Comparison of ENCODE assay signal across 17 cellular contexts in the genomic region with DNA sequence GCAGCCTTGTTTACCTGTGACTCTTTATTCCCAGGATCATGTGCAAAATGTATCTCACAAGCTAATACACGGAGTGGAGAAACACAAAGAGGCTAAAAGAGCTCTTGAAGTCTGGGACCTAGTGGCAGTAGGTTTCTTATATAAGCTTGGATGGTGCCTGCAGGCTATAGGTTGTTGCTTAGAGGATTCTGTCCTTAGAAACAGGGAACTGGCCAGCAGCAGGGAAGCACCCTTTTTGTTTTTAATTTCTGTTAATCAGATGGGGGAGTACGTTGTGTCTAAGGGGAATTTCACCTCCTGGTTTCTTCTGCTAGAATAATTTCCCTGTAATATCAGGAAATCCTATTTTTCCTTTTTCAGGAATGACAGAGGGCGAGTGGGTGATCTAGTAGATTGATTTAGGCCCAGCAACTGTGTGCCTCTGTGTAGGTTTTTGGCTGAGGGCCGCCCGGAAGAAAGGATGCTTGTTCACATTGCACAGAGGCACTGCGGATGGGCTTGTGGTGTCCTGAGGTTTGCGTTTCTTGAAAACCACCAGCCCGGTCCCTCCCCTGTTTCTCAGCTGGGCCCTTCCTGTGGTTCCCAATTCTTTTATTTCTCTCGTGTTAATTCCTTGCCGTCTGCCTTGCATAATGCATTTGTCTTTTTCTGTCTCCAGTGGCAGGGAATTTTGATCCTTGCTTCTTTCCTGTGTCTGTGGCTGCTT.
DNase-seq lines count a peak whose midpoint lies in the region; ATAC-seq lines count a peak whose summit lies in the region.
"Had no signal": no experiment of that assay in that cellular context is flagged by ENCODE, and none has a peak within 500 bp of the region (broad histone marks: within the 10 kb centered on the region; RNA-seq: fewer than 3 reads in every experiment).

No MANE protein-coding gene starts in this region.

- H3K9me3 Mint-ChIP-seq in activated naive CD8-positive, alpha-beta T cell (ENCODE audit: low read depth) = no peaks in the 10 kb centered on the region
- H3K9me3 Mint-ChIP-seq in activated naive CD8-positive, alpha-beta T cell treated with anti-CD3 and anti-CD28 coated beads for 36 hours = no peaks in the 10 kb centered on the region
- H3K9me3 Mint-ChIP-seq in activated CD8-positive, alpha-beta T cell treated with anti-CD3 and anti-CD28 coated beads, Interleukin-2, amount 10 ng/mL, durations not matched to agents 7 days and 5 days (ENCODE audit: insufficient read depth) = no peaks in the 10 kb centered on the region
- H3K9me3 Mint-ChIP-seq in naive thymus-derived CD8-positive, alpha-beta T cell = no peaks in the 10 kb centered on the region
- H3K9me3 Mint-ChIP-seq: activated T-cell treated with anti-CD3 and anti-CD28 coated beads, Interleukin-2, amount 50 U/mL, for 72 hours; T-helper 2 cell treated with Interferon-gamma antibody and Interleukin-4, amounts not matched to agents 5 μg/mL and 100 μg/mL, for 36 hours had no signal

- no peak for DNase-seq in activated naive CD8-positive, alpha-beta T cell treated with anti-CD3 and anti-CD28 coated beads for 36 hours
- peak; percentile 70 for DNase-seq in activated CD8-positive, alpha-beta T cell treated with anti-CD3 and anti-CD28 coated beads, Interleukin-2, amount 10 ng/mL, durations not matched to agents 7 days and 5 days
- DNase-seq in naive thymus-derived CD8-positive, alpha-beta T cell = peak in 4 of 10 donors; percentile 12 to 27 (median 22)
- DNase-seq in NCI-H226 = no peak
- no peak for DNase-seq in effector CD4-positive, alpha-beta T cell
- DNase-seq in HuH-7 (ENCODE audit: low spot score) = no peak
- DNase-seq: activated CD4-positive, alpha-beta T cell treated with anti-CD3 and anti-CD28 coated beads for 1 hour; cerebellar nuclear complex; foreskin melanocyte; NCI-H1436 treated with DMSO at 0.1 percent for 48 hours; NCI-H345; Right ventricle myocardium superior; uterus had no signal

- H3K4me1 Mint-ChIP-seq in activated naive CD8-positive, alpha-beta T cell (ENCODE audit: low read depth) = peaks cover 59% of the 10 kb centered on the region
- peaks cover 44% of the 10 kb centered on the region for H3K4me1 Mint-ChIP-seq in activated naive CD8-positive, alpha-beta T cell treated with anti-CD3 and anti-CD28 coated beads for 36 hours
- H3K4me1 Mint-ChIP-seq in activated CD8-positive, alpha-beta T cell treated with anti-CD3 and anti-CD28 coated beads, Interleukin-2, amount 10 ng/mL, durations not matched to agents 7 days and 5 days (ENCODE audit: low read depth) = peaks cover 39% of the 10 kb centered on the region
- peaks cover 34 to 72% (median 65%) of the 10 kb centered on the region in 4 donors for H3K4me1 Mint-ChIP-seq in naive thymus-derived CD8-positive, alpha-beta T cell

- peak overlapping the region; percentile 6 for H3K4me3 Mint-ChIP-seq in activated naive CD8-positive, alpha-beta T cell
- no peak overlapping the region for H3K4me3 Mint-ChIP-seq in activated naive CD8-positive, alpha-beta T cell treated with anti-CD3 and anti-CD28 coated beads for 36 hours
- H3K4me3 Mint-ChIP-seq in activated CD8-positive, alpha-beta T cell treated with anti-CD3 and anti-CD28 coated beads, Interleukin-2, amount 10 ng/mL, durations not matched to agents 7 days and 5 days = peak overlapping the region; percentile 22
- H3K4me3 Mint-ChIP-seq in naive thymus-derived CD8-positive, alpha-beta T cell = peak overlapping the region; percentile 17 to 59 (median 56)
- H3K4me3 Mint-ChIP-seq: T-helper 2 cell treated with Interferon-gamma antibody and Interleukin-4, amounts not matched to agents 5 μg/mL and 100 μg/mL, for 36 hours had no signal

- H3K27ac Mint-ChIP-seq in activated naive CD8-positive, alpha-beta T cell = peak overlapping the region; percentile 10
- H3K27ac Mint-ChIP-seq in activated naive CD8-positive, alpha-beta T cell treated with anti-CD3 and anti-CD28 coated beads for 36 hours = no peak overlapping the region
- no peak overlapping the region for H3K27ac Mint-ChIP-seq in activated CD8-positive, alpha-beta T cell treated with anti-CD3 and anti-CD28 coated beads, Interleukin-2, amount 10 ng/mL, durations not matched to agents 7 days and 5 days
- H3K27ac Mint-ChIP-seq in naive thymus-derived CD8-positive, alpha-beta T cell = peak overlapping the region in 8 of 10 donors; percentile 46 to 82 (median 53)
- H3K27ac Mint-ChIP-seq: activated T-cell treated with anti-CD3 and anti-CD28 coated beads, Interleukin-2, amount 50 U/mL, for 72 hours; T-helper 2 cell treated with Interferon-gamma antibody and Interleukin-4, amounts not matched to agents 5 μg/mL and 100 μg/mL, for 36 hours had no signal

- CTCF ChIA-PET in activated CD8-positive, alpha-beta T cell treated with anti-CD3 and anti-CD28 coated beads, Interleukin-2, amount 10 ng/mL, durations not matched to agents 7 days and 5 days (lab: Charles Lee) = no interaction called here

- H3K36me3 Mint-ChIP-seq in activated naive CD8-positive, alpha-beta T cell = peaks cover 2% of the 10 kb centered on the region
- H3K36me3 Mint-ChIP-seq in activated naive CD8-positive, alpha-beta T cell treated with anti-CD3 and anti-CD28 coated beads for 36 hours = peaks cover 4% of the 10 kb centered on the region
- no peaks in the 10 kb centered on the region for H3K36me3 Mint-ChIP-seq in activated CD8-positive, alpha-beta T cell treated with anti-CD3 and anti-CD28 coated beads, Interleukin-2, amount 10 ng/mL, durations not matched to agents 7 days and 5 days (ENCODE audit: low read depth)
- H3K36me3 Mint-ChIP-seq in naive thymus-derived CD8-positive, alpha-beta T cell = peaks cover 0 to 2% (median 0%) of the 10 kb centered on the region in 3 donors

- POLR2A ChIA-PET in activated CD8-positive, alpha-beta T cell treated with anti-CD3 and anti-CD28 coated beads, Interleukin-2, amount 10 ng/mL, durations not matched to agents 7 days and 5 days (lab: Charles Lee) = no interaction called here
- POLR2A ChIA-PET in naive thymus-derived CD8-positive, alpha-beta T cell (lab: Charles Lee) = interaction anchor here (1.2 kb wide), 1 partner anchor 99 kb away, joined by 4 read pairs; no protein-coding TSS in a partner anchor

- peak; percentile 75 for ATAC-seq in activated CD8-positive, alpha-beta T cell treated with anti-CD3 and anti-CD28 coated beads, Interleukin-2, amount 10 ng/mL, durations not matched to agents 7 days and 5 days
- ATAC-seq in naive thymus-derived CD8-positive, alpha-beta T cell = peak; percentile 50 to 75
- no peak for ATAC-seq in HG03565 (IDR thresholded peaks at IDR 0.05; ENCODE audit: unreplicated experiment)

- no peaks in the 10 kb centered on the region for H3K27me3 Mint-ChIP-seq in activated naive CD8-positive, alpha-beta T cell
- H3K27me3 Mint-ChIP-seq in activated naive CD8-positive, alpha-beta T cell treated with anti-CD3 and anti-CD28 coated beads for 36 hours = no peaks in the 10 kb centered on the region
- H3K27me3 Mint-ChIP-seq in activated CD8-positive, alpha-beta T cell treated with anti-CD3 and anti-CD28 coated beads, Interleukin-2, amount 10 ng/mL, durations not matched to agents 7 days and 5 days (ENCODE audit: low read depth) = peaks cover 12% of the 10 kb centered on the region
- H3K27me3 Mint-ChIP-seq in naive thymus-derived CD8-positive, alpha-beta T cell = no peaks in the 10 kb centered on the region

Comparison
In these comparisons a context has a peak if more than half of its experiments do, and no peak if none do; other contexts are left out.
1. H3K27ac Mint-ChIP-seq: peak in activated naive CD8-positive, alpha-beta T cell (single experiment) and naive thymus-derived CD8-positive, alpha-beta T cell (8 of 10); none in activated naive CD8-positive, alpha-beta T cell treated with anti-CD3 and anti-CD28 coated beads for 36 hours (single experiment) and activated CD8-positive, alpha-beta T cell treated with anti-CD3 and anti-CD28 coated beads, Interleukin-2, amount 10 ng/mL, durations not matched to agents 7 days and 5 days (single experiment).